Comparison of ENCODE assay signal across 1 cellular context in genomic region chr12:111999129-111999528, GRCh38.
TF ChIP-seq lines count a peak whose summit lies in the region.

No MANE protein-coding gene starts in this region.

TF ChIP-seq in HEK293, 187 proteins besides CTCF, POLR2A, EP300 and RAD21:
- TF ChIP-seq ZNF140 (tag by site-specific recombination; IDR thresholded peaks at IDR 0.05), result 0 out of 2 replicates have a peak, but pooled peaks have one; percentile 30
